In genomic region chr16:46519063-46519462, GRCh38 we compare ENCODE assay signal across 25 cellular contexts.
DNase-seq lines count a peak whose midpoint lies in the region; ATAC-seq, FAIRE-seq and TF ChIP-seq lines count a peak whose summit lies in the region.
"Had no signal": no experiment of that assay in that cellular context is flagged by ENCODE, and none has a peak within 500 bp of the region (broad histone marks: within the 10 kb centered on the region; RNA-seq: fewer than 3 reads in every experiment).

No MANE protein-coding gene starts in this region.

- H3K27ac Mint-ChIP-seq in WTC11 (no peak overlapping the region), immature natural killer cell (no peak overlapping the region)
- no peak overlapping the region for H3K27ac Mint-ChIP-seq in activated T-helper 2 cell treated with anti-CD3 and anti-CD28 coated beads, Interferon-gamma antibody, Interleukin-2, Interleukin-4, amounts not matched to agents 10 μg/mL and 5 μg/mL and 100 μg/mL, durations not matched to agents 14 hours and 24 hours and 36 hours
- H3K27ac Mint-ChIP-seq: CD14-positive monocyte; CD4-positive, alpha-beta memory T cell; CD4-positive, CD25-positive, alpha-beta regulatory T cell; CD8-positive, alpha-beta memory T cell had no signal

- intact Hi-C loops in kidney (cut with DNase I), result no loop called here
- intact Hi-C loops in activated T-helper 2 cell treated with anti-CD3 and anti-CD28 coated beads, Interferon-gamma antibody, Interleukin-2, Interleukin-4, amounts not matched to agents 10 μg/mL and 5 μg/mL and 100 μg/mL, durations not matched to agents 14 hours and 24 hours and 36 hours (cut with micrococcal nuclease), result no loop called here

- peak; percentile 21 for FAIRE-seq in kidney (lab: Jason Lieb, UNC)
- FAIRE-seq: GM12878, GM12892, GM18507 had no signal

- no peak overlapping the region for H3K27ac ChIP-seq in kidney (ENCODE audit: low read depth in 2 of 2, low read length in 2 of 2)
- H3K27ac ChIP-seq: BLaER1 had no signal

- CTCF ChIA-PET in WTC11 (lab: Charles Lee), result no interaction called here

- no peak overlapping the region for H3K9ac ChIP-seq in kidney (ENCODE audit: low read length in 2 of 2)
- H3K9ac ChIP-seq: BLaER1 had no signal

- TF ChIP-seq CTCF in WTC11 (IDR thresholded peaks at IDR 0.05) (no peak), kidney (IDR thresholded peaks at IDR 0.05; ENCODE audit: borderline replicate concordance, extremely low read depth, insufficient read depth) (no peak)

- H3K4me3 Mint-ChIP-seq in WTC11, result no peak overlapping the region
- no peak overlapping the region for H3K4me3 Mint-ChIP-seq in activated T-helper 2 cell treated with anti-CD3 and anti-CD28 coated beads, Interferon-gamma antibody, Interleukin-2, Interleukin-4, amounts not matched to agents 10 μg/mL and 5 μg/mL and 100 μg/mL, durations not matched to agents 14 hours and 24 hours and 36 hours (ENCODE audit: low read depth)
- H3K4me3 Mint-ChIP-seq in immature natural killer cell, result no peak overlapping the region
- H3K4me3 Mint-ChIP-seq: CD14-positive monocyte; CD4-positive, alpha-beta memory T cell; CD4-positive, CD25-positive, alpha-beta regulatory T cell; CD8-positive, alpha-beta memory T cell had no signal

- POLR2A ChIA-PET in WTC11 (lab: Charles Lee), result no interaction called here

- H3K9me3 Mint-ChIP-seq in WTC11 (peaks cover 72% of the 10 kb centered on the region), immature natural killer cell (peaks cover 0 to 16% (median under 1%) of the 10 kb centered on the region in 6 donors)
- no peaks in the 10 kb centered on the region for H3K9me3 Mint-ChIP-seq in activated T-helper 2 cell treated with anti-CD3 and anti-CD28 coated beads, Interferon-gamma antibody, Interleukin-2, Interleukin-4, amounts not matched to agents 10 μg/mL and 5 μg/mL and 100 μg/mL, durations not matched to agents 14 hours and 24 hours and 36 hours

- no peaks in the 10 kb centered on the region for H3K36me3 ChIP-seq in kidney (ENCODE audit: control insufficient read depth in 1 of 2, insufficient read depth in 2 of 2, low read length in 2 of 2)
- H3K36me3 ChIP-seq: BE2C, BLaER1 had no signal

- H3K36me3 Mint-ChIP-seq in WTC11 (peaks cover 57% of the 10 kb centered on the region), immature natural killer cell (no peaks in the 10 kb centered on the region)
- H3K36me3 Mint-ChIP-seq in activated T-helper 2 cell treated with anti-CD3 and anti-CD28 coated beads, Interferon-gamma antibody, Interleukin-2, Interleukin-4, amounts not matched to agents 10 μg/mL and 5 μg/mL and 100 μg/mL, durations not matched to agents 14 hours and 24 hours and 36 hours (ENCODE audit: low read depth), result no peaks in the 10 kb centered on the region
- H3K36me3 Mint-ChIP-seq: CD14-positive monocyte; CD4-positive, alpha-beta memory T cell; CD4-positive, CD25-positive, alpha-beta regulatory T cell; CD8-positive, alpha-beta memory T cell had no signal

- H3K4me1 Mint-ChIP-seq in WTC11 (no peaks in the 10 kb centered on the region), immature natural killer cell (no peaks in the 10 kb centered on the region)
- H3K4me1 Mint-ChIP-seq in activated T-helper 2 cell treated with anti-CD3 and anti-CD28 coated beads, Interferon-gamma antibody, Interleukin-2, Interleukin-4, amounts not matched to agents 10 μg/mL and 5 μg/mL and 100 μg/mL, durations not matched to agents 14 hours and 24 hours and 36 hours (ENCODE audit: low read depth), result no peaks in the 10 kb centered on the region
- H3K4me1 Mint-ChIP-seq: CD14-positive monocyte; CD4-positive, alpha-beta memory T cell; CD4-positive, CD25-positive, alpha-beta regulatory T cell; CD8-positive, alpha-beta memory T cell had no signal

- DNase-seq in OCI-M1 (lab: John Stamatoyannopoulos, UW) (peak; percentile 1), WTC11 (ENCODE audit: low spot score) (no peak), kidney (no peak), immature natural killer cell (no peak)
- DNase-seq in activated T-helper 2 cell treated with anti-CD3 and anti-CD28 coated beads, Interferon-gamma antibody, Interleukin-2, Interleukin-4, amounts not matched to agents 10 μg/mL and 5 μg/mL and 100 μg/mL, durations not matched to agents 14 hours and 24 hours and 36 hours (ENCODE audit: low spot score), result no peak
- DNase-seq: 8988T; ACHN; BE2C; C1 segment of cervical spinal cord; CD4-positive, alpha-beta memory T cell; CD4-positive, CD25-positive, alpha-beta regulatory T cell; CD8-positive, alpha-beta memory T cell; COR-L47; DMS 273 treated with DMSO at 0.1 percent for 48 hours; DMS153; DMS53; DMS79; DND-41; EL; GDM1 had no signal

- H3K27me3 Mint-ChIP-seq in WTC11 (ENCODE audit: low read depth), result peaks cover 7% of the 10 kb centered on the region
- no peaks in the 10 kb centered on the region for H3K27me3 Mint-ChIP-seq in activated T-helper 2 cell treated with anti-CD3 and anti-CD28 coated beads, Interferon-gamma antibody, Interleukin-2, Interleukin-4, amounts not matched to agents 10 μg/mL and 5 μg/mL and 100 μg/mL, durations not matched to agents 14 hours and 24 hours and 36 hours (ENCODE audit: low read depth)
- peaks cover 0 to 2% (median 2%) of the 10 kb centered on the region in 3 donors for H3K27me3 Mint-ChIP-seq in immature natural killer cell (ENCODE audit: low read depth in 3 of 3)
- H3K27me3 Mint-ChIP-seq: CD4-positive, alpha-beta memory T cell; CD4-positive, CD25-positive, alpha-beta regulatory T cell had no signal

- no peak for ATAC-seq in WTC11
- ATAC-seq: GM12878 had no signal

- peaks cover 0 to 5% of the 10 kb centered on the region in 2 donors for H3K9me3 ChIP-seq in kidney (ENCODE audit: control insufficient read depth in 1 of 2, low read length in 2 of 2)
- H3K9me3 ChIP-seq: BE2C, BLaER1 had no signal

- H3K4me1 ChIP-seq in kidney (ENCODE audit: control insufficient read depth in 1 of 2, insufficient read depth in 1 of 2, low read depth in 1 of 2, low read length in 2 of 2), result no peaks in the 10 kb centered on the region
- H3K4me1 ChIP-seq: BE2C, BLaER1 had no signal

- no peak overlapping the region for H3K4me3 ChIP-seq in kidney (ENCODE audit: low read length in 2 of 2)
- H3K4me3 ChIP-seq: BLaER1, GM12878 had no signal

TF ChIP-seq in WTC11, 78 proteins besides CTCF, POLR2A, EP300 and RAD21:
- TF ChIP-seq ZNF425 (CRISPR knock-in tag; conservative IDR thresholded peaks at IDR 0.05), result no peak
- TF ChIP-seq GABPB1 (CRISPR knock-in tag; IDR thresholded peaks at IDR 0.05), result peak; percentile 95
